In the genomic region with DNA sequence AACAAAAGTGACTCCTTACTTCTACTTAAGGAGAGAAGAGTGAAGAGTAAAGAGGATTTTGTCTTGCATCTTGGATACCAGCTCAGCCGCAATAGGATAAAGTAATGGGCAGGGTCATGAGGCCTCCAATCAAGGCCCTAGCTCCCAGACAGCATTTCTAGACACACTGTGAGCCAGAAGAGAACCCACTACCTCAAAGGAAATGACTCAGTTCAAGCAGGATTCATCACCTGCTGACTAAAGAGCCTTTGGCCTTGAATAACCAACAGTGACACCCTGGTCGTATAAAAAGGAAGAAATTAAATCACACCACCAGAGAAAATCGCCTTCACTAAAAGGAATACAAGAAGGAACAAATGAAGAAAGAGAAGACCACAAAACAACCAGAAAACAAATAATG, we compare ENCODE assay signal across 19 cellular contexts.
DNase-seq lines count a peak whose midpoint lies in the region; ATAC-seq and TF ChIP-seq lines count a peak whose summit lies in the region.
"Had no signal": no experiment of that assay in that cellular context is flagged by ENCODE, and none has a peak within 500 bp of the region (broad histone marks: within the 10 kb centered on the region; RNA-seq: fewer than 3 reads in every experiment).

No MANE protein-coding gene starts in this region.

- no peaks in the 10 kb centered on the region for H3K27me3 Mint-ChIP-seq in activated naive CD8-positive, alpha-beta T cell treated with anti-CD3 and anti-CD28 coated beads for 36 hours

- no peak overlapping the region for H3K27ac Mint-ChIP-seq in activated naive CD8-positive, alpha-beta T cell treated with anti-CD3 and anti-CD28 coated beads for 36 hours
- H3K27ac Mint-ChIP-seq: CD14-positive monocyte, H9 had no signal

- in situ Hi-C loops in astrocyte of the spinal cord (cut with HindIII; ENCODE audit: low sequenced_read_pairs), result no loop called here

- H3K9me3 Mint-ChIP-seq in activated naive CD8-positive, alpha-beta T cell treated with anti-CD3 and anti-CD28 coated beads for 36 hours, result peaks cover 2% of the 10 kb centered on the region
- H3K9me3 Mint-ChIP-seq: H9 had no signal

- no peak overlapping the region for H3K4me3 Mint-ChIP-seq in activated naive CD8-positive, alpha-beta T cell treated with anti-CD3 and anti-CD28 coated beads for 36 hours
- H3K4me3 Mint-ChIP-seq: CD14-positive monocyte, H9 had no signal

- H3K36me3 Mint-ChIP-seq in activated naive CD8-positive, alpha-beta T cell treated with anti-CD3 and anti-CD28 coated beads for 36 hours, result no peaks in the 10 kb centered on the region
- H3K36me3 Mint-ChIP-seq: CD14-positive monocyte had no signal

- DNase-seq in A172 (ENCODE audit: low spot score) (peak; percentile 33), M059J (ENCODE audit: low read depth) (peak; percentile 2), astrocyte of the spinal cord (ENCODE audit: low read depth, low spot score) (peak; percentile 3), iris pigment epithelial cell (ENCODE audit: low read depth) (peak; percentile 34), SW 1271 (lab: John Stamatoyannopoulos, UW) (no peak), NCI-H446 treated with DMSO at 0.1 percent for 48 hours (lab: John Stamatoyannopoulos, UW) (no peak)
- DNase-seq in activated naive CD8-positive, alpha-beta T cell treated with anti-CD3 and anti-CD28 coated beads for 36 hours, result no peak
- DNase-seq: 8988T, DMS53, GM23248, H9, NCI-H1105, NCI-H2081, NCI-H2171, NCI-H526, Right ventricle myocardium superior had no signal

- TF ChIP-seq CTCF in astrocyte of the spinal cord (IDR thresholded peaks at IDR 0.05; ENCODE audit: low read depth, low read length), result no peak

- ATAC-seq in GM21576 (IDR thresholded peaks at IDR 0.05; ENCODE audit: unreplicated experiment), result no peak
- ATAC-seq: GM12878 had no signal

- no peaks in the 10 kb centered on the region for H3K4me1 Mint-ChIP-seq in activated naive CD8-positive, alpha-beta T cell treated with anti-CD3 and anti-CD28 coated beads for 36 hours
- H3K4me1 Mint-ChIP-seq: CD14-positive monocyte, H9 had no signal

- no peak overlapping the region for H3K4me3 ChIP-seq in astrocyte of the spinal cord (ENCODE audit: low read depth, low read length)
- H3K4me3 ChIP-seq: GM12878, GM23248 had no signal

Comparison
In these comparisons a context has a peak if more than half of its experiments do, and no peak if none do; other contexts are left out.
1. DNase-seq: peak in A172 (single experiment), M059J (single experiment), astrocyte of the spinal cord (single experiment) and iris pigment epithelial cell (single experiment); none in SW 1271 (0 of 2), activated naive CD8-positive, alpha-beta T cell treated with anti-CD3 and anti-CD28 coated beads for 36 hours (single experiment) and NCI-H446 treated with DMSO at 0.1 percent for 48 hours (single experiment).